Comparison of ENCODE assay signal across 22 cellular contexts in the genomic region with DNA sequence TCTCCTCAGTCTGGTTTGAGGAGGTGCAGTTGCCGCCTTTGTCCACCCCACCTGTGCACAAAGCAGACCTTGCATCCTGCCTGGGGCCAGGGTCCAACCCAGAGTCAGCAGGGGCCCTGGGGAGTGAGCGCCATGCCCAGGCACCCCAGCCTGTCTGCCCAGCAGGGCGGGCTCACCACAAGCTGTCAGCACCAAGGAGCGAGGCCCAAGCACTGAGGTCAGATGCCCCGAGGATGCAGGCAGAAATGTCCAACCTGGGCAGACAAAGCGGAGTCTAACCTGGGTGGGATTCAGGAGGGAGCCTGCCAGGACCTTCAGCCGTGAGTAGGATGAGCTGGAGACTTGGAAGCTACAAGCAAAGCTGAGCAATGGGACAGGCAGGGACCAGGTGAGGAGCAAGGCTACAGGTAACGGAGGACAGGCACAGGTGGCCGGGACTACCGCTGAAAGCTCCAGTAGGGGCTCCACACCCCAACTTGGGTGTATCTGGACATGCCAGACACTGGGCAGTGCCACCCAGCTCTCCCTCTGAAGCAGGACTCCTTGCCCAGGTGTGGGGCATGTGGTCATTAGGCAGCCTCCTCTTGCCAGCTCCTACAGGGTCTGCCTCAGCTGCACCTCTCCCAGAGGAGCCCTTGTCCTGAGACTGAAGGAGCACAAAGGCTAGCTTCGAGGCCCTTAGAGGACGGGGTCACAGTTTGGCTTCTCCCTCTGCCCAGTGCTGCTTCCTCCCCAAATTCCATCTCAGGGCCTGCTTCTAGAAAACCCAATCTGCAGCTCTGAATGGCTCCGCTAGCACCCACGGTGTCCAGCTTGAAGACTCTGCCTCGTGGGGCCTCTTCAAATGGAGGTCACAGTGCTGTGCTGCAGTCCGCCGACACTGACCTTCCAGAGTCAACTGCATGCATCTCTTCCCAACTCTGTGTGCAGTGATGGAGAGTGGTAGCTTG.
"Had no signal": no experiment of that assay in that cellular context is flagged by ENCODE, and none has a peak within 500 bp of the region (broad histone marks: within the 10 kb centered on the region; RNA-seq: fewer than 3 reads in every experiment).

No MANE protein-coding gene starts in this region.

- ATAC-seq: activated CD8-positive, alpha-beta T cell treated with anti-CD3 and anti-CD28 coated beads, Interleukin-2, amount 10 ng/mL, durations not matched to agents 7 days and 5 days; foreskin keratinocyte; left lung; stimulated activated naive CD8-positive, alpha-beta T cell treated with anti-CD3 and anti-CD28 coated beads, Interleukin-15, Interleukin-2, amounts not matched to agents 100 U/mL and 50 U/mL, for 24 hours had no signal

- H3K36me3 ChIP-seq: left lung, spleen, thyroid gland, WERI-Rb-1 had no signal

- H3K4me3 Mint-ChIP-seq: activated CD8-positive, alpha-beta T cell treated with anti-CD3 and anti-CD28 coated beads, Interleukin-2, amount 10 ng/mL, durations not matched to agents 7 days and 5 days; activated naive CD4-positive, alpha-beta T cell treated with anti-CD3 and anti-CD28 coated beads, Interleukin-2, amount 50 U/mL, for 24 hours; activated T-helper 1 cell treated with anti-CD3 and anti-CD28 coated beads, Interleukin-12 subunit alpha, Interleukin-12 subunit beta, Interleukin-2, Interleukin-4 antibody, amounts not matched to agents 30 ng/mL and 10 ng/mL and 1 ng/mL, durations not matched to agents 14 hours and 24 hours and 36 hours; central memory CD8-positive, alpha-beta T cell; immature natural killer cell had no signal

- H3K4me1 Mint-ChIP-seq: activated naive CD4-positive, alpha-beta T cell treated with anti-CD3 and anti-CD28 coated beads, Interleukin-2, amount 50 U/mL, for 24 hours; central memory CD8-positive, alpha-beta T cell; immature natural killer cell had no signal

- FAIRE-seq: TTC549 had no signal

- H3K36me3 Mint-ChIP-seq: activated naive CD4-positive, alpha-beta T cell treated with anti-CD3 and anti-CD28 coated beads, Interleukin-2, amount 50 U/mL, for 24 hours; brain had no signal

- H3K9me3 ChIP-seq: thyroid gland had no signal

- H3K4me1 ChIP-seq: left lung, spleen had no signal

- H3K9me3 Mint-ChIP-seq: activated naive CD4-positive, alpha-beta T cell treated with anti-CD3 and anti-CD28 coated beads, Interleukin-2, amount 50 U/mL, for 24 hours had no signal

- H3K79me2 ChIP-seq: hepatocyte had no signal

- H3K27ac Mint-ChIP-seq: activated CD8-positive, alpha-beta T cell treated with anti-CD3 and anti-CD28 coated beads, Interleukin-2, amount 10 ng/mL, durations not matched to agents 7 days and 5 days; activated naive CD4-positive, alpha-beta T cell treated with anti-CD3 and anti-CD28 coated beads, Interleukin-2, amount 50 U/mL, for 24 hours; activated T-helper 1 cell treated with anti-CD3 and anti-CD28 coated beads, Interleukin-12 subunit alpha, Interleukin-12 subunit beta, Interleukin-2, Interleukin-4 antibody, amounts not matched to agents 30 ng/mL and 10 ng/mL and 1 ng/mL, durations not matched to agents 14 hours and 24 hours and 36 hours; immature natural killer cell had no signal

- H3K4me3 ChIP-seq: hepatocyte, left lung, spleen, thyroid gland had no signal

- H2AFZ ChIP-seq: hepatocyte had no signal

- DNase-seq: activated CD4-positive, alpha-beta T cell treated with anti-CD3 and anti-CD28 coated beads, Interleukin-2, amount 50 U/mL, for 1 hour; activated CD4-positive, CD25-positive, alpha-beta regulatory T cell treated with anti-CD3 and anti-CD28 coated beads, Interleukin-2, amount 50 U/mL, for 72 hours; activated CD8-positive, alpha-beta T cell treated with anti-CD3 and anti-CD28 coated beads, Interleukin-2, amount 10 ng/mL, durations not matched to agents 7 days and 5 days; activated gamma-delta T cell; cortex of kidney; immature natural killer cell; kidney glomerular epithelial cell; left lung; mammary epithelial cell; spleen; stimulated activated CD4-positive, alpha-beta T cell treated with anti-CD3 and anti-CD28 coated beads, Interleukin-4, amount 100 ng/mL, for 1 hour; stimulated activated naive CD8-positive, alpha-beta T cell treated with anti-CD3 and anti-CD28 coated beads, Interleukin-15, Interleukin-2, amounts not matched to agents 100 U/mL and 50 U/mL, for 24 hours; T-helper 1 cell; WERI-Rb-1 had no signal

- H3K4me2 ChIP-seq: hepatocyte had no signal

- H3K27ac ChIP-seq: hepatocyte, left lung, spleen, thyroid gland, WERI-Rb-1 had no signal

- H3K27me3 ChIP-seq: foreskin keratinocyte, hepatocyte, left lung, thyroid gland had no signal
